ENCODE assay signal across 1 cellular context in genomic region chr1:227093309-227093708, GRCh38.
TF ChIP-seq lines count a peak whose summit lies in the region.

No MANE protein-coding gene starts in this region.

TF ChIP-seq in GM23338, 12 proteins besides CTCF, POLR2A, EP300 and RAD21 (continued from another document):
- TF ChIP-seq ZNF462 (CRISPR knock-in tag; IDR thresholded peaks at IDR 0.05) = no peak
TF ChIP-seq in GM23338: peak in this region for 0.
